Comparison of ENCODE assay signal across 10 cellular contexts in genomic region chr13:44768233-44768632, GRCh38.
DNase-seq lines count a peak whose midpoint lies in the region; ATAC-seq and TF ChIP-seq lines count a peak whose summit lies in the region.
"Had no signal": no experiment of that assay in that cellular context is flagged by ENCODE, and none has a peak within 500 bp of the region (broad histone marks: within the 10 kb centered on the region; RNA-seq: fewer than 3 reads in every experiment).

No MANE protein-coding gene starts in this region.

- DNase-seq in stimulated activated CD8-positive, alpha-beta memory T cell treated with anti-CD3 and anti-CD28 coated beads, Interleukin-15, amount 100 ng/mL, for 48 hours (ENCODE audit: low read depth in 2 of 2) = peak; percentile 13 to 44
- no peak for DNase-seq in AG08395 (ENCODE audit: low spot score)
- no peak for DNase-seq in esophagus squamous epithelium (lab: John Stamatoyannopoulos, UW)
- no peak for DNase-seq in NCI-H2171 (lab: John Stamatoyannopoulos, UW)
- DNase-seq: NCI-H187 had no signal

- TF ChIP-seq POLR2A in esophagus squamous epithelium (IDR thresholded peaks at IDR 0.05) = no peak

- intact Hi-C loops in esophagus squamous epithelium (cut with DNase I) = no loop called here

- peak overlapping the region; percentile 65 for H3K4me3 Mint-ChIP-seq in activated T-helper 17 cell treated with anti-CD3 and anti-CD28 coated beads, Interleukin-2, amount 50 U/mL, for 72 hours
- H3K4me3 Mint-ChIP-seq: neural crest cell had no signal

- H3K36me3 Mint-ChIP-seq in activated T-helper 17 cell treated with anti-CD3 and anti-CD28 coated beads, Interleukin-2, amount 50 U/mL, for 72 hours (ENCODE audit: low read depth) = no peaks in the 10 kb centered on the region

- peak overlapping the region; percentile 89 for H3K27ac Mint-ChIP-seq in activated T-helper 17 cell treated with anti-CD3 and anti-CD28 coated beads, Interleukin-2, amount 50 U/mL, for 72 hours

- H3K27me3 Mint-ChIP-seq in activated T-helper 17 cell treated with anti-CD3 and anti-CD28 coated beads, Interleukin-2, amount 50 U/mL, for 72 hours = no peaks in the 10 kb centered on the region

- no peak for TF ChIP-seq CTCF in esophagus squamous epithelium (IDR thresholded peaks at IDR 0.05)

- H3K4me3 ChIP-seq in esophagus squamous epithelium = no peak overlapping the region
- H3K4me3 ChIP-seq: SJSA1 had no signal

- no peak overlapping the region for H3K27ac ChIP-seq in esophagus squamous epithelium
- H3K27ac ChIP-seq: SJSA1 had no signal

- ATAC-seq in GM19043 (IDR thresholded peaks at IDR 0.05; ENCODE audit: low read depth, unreplicated experiment) (peak; percentile 52), HG02981 (IDR thresholded peaks at IDR 0.05; ENCODE audit: unreplicated experiment) (peak; percentile 57)
- ATAC-seq in activated T-helper 17 cell treated with anti-CD3 and anti-CD28 coated beads, Interleukin-2, amount 50 U/mL, for 72 hours (replicated peaks) = peak; percentile 70

- WGBS in esophagus squamous epithelium, 2 donors = 27 to 30% methylated on average over 2 of the region's 2 CpGs

- no peaks in the 10 kb centered on the region for H3K9me3 Mint-ChIP-seq in activated T-helper 17 cell treated with anti-CD3 and anti-CD28 coated beads, Interleukin-2, amount 50 U/mL, for 72 hours
- H3K9me3 Mint-ChIP-seq: neural crest cell had no signal

- no peaks in the 10 kb centered on the region for H3K9me3 ChIP-seq in esophagus squamous epithelium
- H3K9me3 ChIP-seq: SJSA1 had no signal

- H3K27me3 ChIP-seq in esophagus squamous epithelium = no peaks in the 10 kb centered on the region
- H3K27me3 ChIP-seq: SJSA1 had no signal

- peaks cover 10 to 19% (median 13%) of the 10 kb centered on the region in 3 donors for H3K4me1 ChIP-seq in esophagus squamous epithelium

- peaks cover 28% of the 10 kb centered on the region for H3K4me1 Mint-ChIP-seq in activated T-helper 17 cell treated with anti-CD3 and anti-CD28 coated beads, Interleukin-2, amount 50 U/mL, for 72 hours

- no peaks in the 10 kb centered on the region for H3K36me3 ChIP-seq in esophagus squamous epithelium
- H3K36me3 ChIP-seq: SJSA1 had no signal

Comparison
In these comparisons a context has a peak if more than half of its experiments do, and no peak if none do; other contexts are left out.
1. DNase-seq: peak in stimulated activated CD8-positive, alpha-beta memory T cell treated with anti-CD3 and anti-CD28 coated beads, Interleukin-15, amount 100 ng/mL, for 48 hours (2 of 2); none in AG08395 (single experiment), esophagus squamous epithelium (single experiment) and NCI-H2171 (single experiment).
2. Peak in every context shown above with its lines, with median percentiles within 50 percentile points of each other: ATAC-seq.